ENCODE assay signal across 9 cellular contexts in the genomic region with DNA sequence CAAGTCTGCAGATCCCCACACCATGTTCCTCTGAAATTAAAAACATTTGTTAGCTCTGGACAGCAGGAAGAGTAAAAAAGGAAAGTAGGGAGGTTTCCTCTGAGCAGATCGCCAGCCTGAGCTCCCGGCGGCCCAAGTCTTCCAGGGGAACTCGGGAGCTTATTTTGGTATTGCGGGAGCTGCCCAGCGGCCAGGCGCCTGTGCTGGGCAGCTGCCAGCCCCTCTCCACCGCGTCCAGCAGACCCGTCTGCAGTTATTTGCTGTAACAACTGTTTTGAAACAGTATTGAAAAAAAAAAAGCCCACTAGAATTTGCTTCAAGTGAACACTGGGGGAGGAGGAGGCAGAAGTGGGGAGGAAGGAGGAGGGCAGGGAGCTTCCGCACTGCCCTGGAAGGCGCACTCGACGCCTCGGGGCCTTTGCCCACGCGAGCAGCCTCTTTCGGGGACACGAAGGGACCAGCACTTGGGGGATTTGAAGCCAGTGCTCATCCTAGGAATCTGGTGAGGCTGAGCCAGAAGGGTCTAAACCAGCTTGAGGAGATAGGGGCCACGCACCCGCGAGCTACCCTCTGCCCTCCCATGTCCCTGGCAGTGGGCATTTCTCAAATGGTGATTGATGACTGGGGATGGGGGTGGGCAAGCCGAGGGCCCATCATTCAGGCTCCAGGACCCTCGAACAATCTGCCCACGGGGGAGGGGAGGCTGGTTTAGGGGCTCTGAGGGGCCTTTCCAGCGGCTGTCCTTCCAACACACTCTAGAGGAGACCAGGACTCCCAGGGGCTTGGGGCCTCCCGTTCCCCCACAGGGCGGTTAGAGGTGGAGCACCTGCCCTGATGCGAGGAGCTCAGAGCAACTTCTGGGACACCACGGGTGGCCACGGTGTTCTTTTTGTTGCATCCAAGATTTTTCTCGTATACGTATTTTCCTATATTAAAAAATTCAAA. TPM values are rescaled to one million over a fixed set of nuclear protein-coding genes. Genes with fewer than 3 reads are reported as not detected.
DNase-seq lines count a peak whose midpoint lies in the region; ATAC-seq, FAIRE-seq and TF ChIP-seq lines count a peak whose summit lies in the region.
"Had no signal": no experiment of that assay in that cellular context is flagged by ENCODE, and none has a peak within 500 bp of the region (broad histone marks: within the 10 kb centered on the region; RNA-seq: fewer than 3 reads in every experiment).

No MANE protein-coding gene starts in this region.

- peaks cover 57 to 68% of the 10 kb centered on the region in 2 donors for H3K27me3 Mint-ChIP-seq in CD8-positive, alpha-beta memory T cell

- no peak for FAIRE-seq in HTR-8/SVneo (lab: Jason Lieb, UNC)
- FAIRE-seq: endometrium had no signal

- H3K4me1 Mint-ChIP-seq in CD8-positive, alpha-beta memory T cell, result peaks cover 14 to 22% (median 16%) of the 10 kb centered on the region in 3 donors

- peak overlapping the region; percentile 75 for H2AFZ ChIP-seq in osteoblast (ENCODE audit: low read length)

- peaks cover 32% of the 10 kb centered on the region for H3K4me1 ChIP-seq in CD8-positive, alpha-beta memory T cell (ENCODE audit: insufficient read depth, low read length)
- H3K4me1 ChIP-seq in RWPE2 (ENCODE audit: insufficient read depth, poor library complexity, severe bottlenecking) (peaks cover 12% of the 10 kb centered on the region), osteoblast (ENCODE audit: insufficient read depth, low read length) (peaks cover 33% of the 10 kb centered on the region)
- H3K4me1 ChIP-seq in effector memory CD4-positive, alpha-beta T cell (ENCODE audit: control insufficient read depth, insufficient read depth, low read length, poor library complexity, severe bottlenecking), result peaks cover 43% of the 10 kb centered on the region

- H3K4me3 Mint-ChIP-seq in CD8-positive, alpha-beta memory T cell, result peak overlapping the region; percentile 24 to 81 (median 55)

- peak overlapping the region; percentile 24 for H3K27ac ChIP-seq in CD8-positive, alpha-beta memory T cell (ENCODE audit: low read depth, low read length)
- H3K27ac ChIP-seq in RWPE2 (ENCODE audit: poor library complexity, severe bottlenecking), result peak overlapping the region; percentile 75
- peak overlapping the region; percentile 66 for H3K27ac ChIP-seq in osteoblast (ENCODE audit: low read depth, low read length)
- H3K27ac ChIP-seq in effector memory CD4-positive, alpha-beta T cell (ENCODE audit: insufficient read depth, low read length, poor library complexity, severe bottlenecking), result no peak overlapping the region

- ATAC-seq in RWPE2 (ENCODE audit: low read depth), result no peak

- H3K36me3 Mint-ChIP-seq in CD8-positive, alpha-beta memory T cell, result no peaks in the 10 kb centered on the region

- peaks cover 72% of the 10 kb centered on the region for H3K79me2 ChIP-seq in osteoblast (ENCODE audit: insufficient read depth, low read length)

- H4K20me1 ChIP-seq in osteoblast (ENCODE audit: insufficient read depth, low read length), result peaks cover 8% of the 10 kb centered on the region

- DNase-seq in CD8-positive, alpha-beta memory T cell, result no peak
- DNase-seq in RWPE2 (ENCODE audit: low spot score), result no peak
- DNase-seq in fibroblast of pulmonary artery (ENCODE audit: low read depth), result peak; percentile 81
- peak; percentile 98 for DNase-seq in osteoblast (ENCODE audit: insufficient read length, low spot score, missing footprints)
- no peak for DNase-seq in cerebellar nuclear complex (lab: John Stamatoyannopoulos, UW)
- no peak for DNase-seq in ACHN
- DNase-seq in HTR-8/SVneo (ENCODE audit: insufficient read length, low spot score), result no peak
- no peak for DNase-seq in effector memory CD4-positive, alpha-beta T cell

- CTCF ChIA-PET in CD8-positive, alpha-beta memory T cell (lab: Charles Lee), result no interaction called here

- peak overlapping the region in 1 of 8 donors; percentile 82 for H3K27ac Mint-ChIP-seq in CD8-positive, alpha-beta memory T cell

- POLR2A ChIA-PET in CD8-positive, alpha-beta memory T cell (lab: Charles Lee), result no interaction called here

- peak overlapping the region; percentile 95 for H3K4me2 ChIP-seq in osteoblast (ENCODE audit: insufficient read depth, low read length)

- in situ Hi-C loops in ACHN (cut with HindIII; ENCODE audit: low pct_ligation_motif_present, low pct_unique_long_range_greater_than_20kb, low sequenced_read_pairs), result no loop called here

- no peak overlapping the region for H3K4me3 ChIP-seq in CD8-positive, alpha-beta memory T cell (ENCODE audit: low read length)
- H3K4me3 ChIP-seq in RWPE2 (ENCODE audit: severe bottlenecking), result peak overlapping the region; percentile 69
- H3K4me3 ChIP-seq in fibroblast of pulmonary artery (replicated peaks; ENCODE audit: low read depth, low read length), result peak overlapping the region; percentile 63
- peak overlapping the region; percentile 84 for H3K4me3 ChIP-seq in osteoblast (ENCODE audit: insufficient read depth, low read length)
- H3K4me3 ChIP-seq in effector memory CD4-positive, alpha-beta T cell (ENCODE audit: insufficient read depth, low read depth, low read length, poor library complexity, severe bottlenecking), result no peak overlapping the region

- TF ChIP-seq CTCF in RWPE2 (IDR thresholded peaks at IDR 0.05; ENCODE audit: poor library complexity, severe bottlenecking), result no peak
- no peak for TF ChIP-seq CTCF in fibroblast of pulmonary artery (IDR thresholded peaks at IDR 0.05; ENCODE audit: low read length, missing control alignments)
- no peak for TF ChIP-seq CTCF in osteoblast (IDR thresholded peaks at IDR 0.05; ENCODE audit: extremely low read depth, low read depth, low read length)

- no peaks in the 10 kb centered on the region for H3K9me3 ChIP-seq in CD8-positive, alpha-beta memory T cell (ENCODE audit: low read length)
- H3K9me3 ChIP-seq in RWPE2 (ENCODE audit: severe bottlenecking), result no peaks in the 10 kb centered on the region
- H3K9me3 ChIP-seq in osteoblast (ENCODE audit: low read depth, low read length), result no peaks in the 10 kb centered on the region
- no peaks in the 10 kb centered on the region for H3K9me3 ChIP-seq in effector memory CD4-positive, alpha-beta T cell (ENCODE audit: control insufficient read depth, low read length)

- H3K27me3 ChIP-seq in CD8-positive, alpha-beta memory T cell (ENCODE audit: insufficient read depth, low read length, poor library complexity, severe bottlenecking), result peaks cover 69% of the 10 kb centered on the region
- H3K27me3 ChIP-seq in RWPE2 (ENCODE audit: insufficient read depth, poor library complexity, severe bottlenecking) (no peaks in the 10 kb centered on the region), osteoblast (ENCODE audit: insufficient read depth, low read length) (no peaks in the 10 kb centered on the region)
- H3K27me3 ChIP-seq in effector memory CD4-positive, alpha-beta T cell (replicated peaks; ENCODE audit: control insufficient read depth, insufficient read depth, low read length, poor library complexity, severe bottlenecking), result peaks cover 60% of the 10 kb centered on the region

- peaks cover 0 to 6% (median 2%) of the 10 kb centered on the region in 5 donors for H3K9me3 Mint-ChIP-seq in CD8-positive, alpha-beta memory T cell

- no peaks in the 10 kb centered on the region for H3K36me3 ChIP-seq in CD8-positive, alpha-beta memory T cell (ENCODE audit: insufficient read depth, low read length)
- H3K36me3 ChIP-seq in RWPE2 (ENCODE audit: low read depth) (no peaks in the 10 kb centered on the region), osteoblast (ENCODE audit: insufficient read depth, low read length) (no peaks in the 10 kb centered on the region)
- no peaks in the 10 kb centered on the region for H3K36me3 ChIP-seq in effector memory CD4-positive, alpha-beta T cell (ENCODE audit: control insufficient read depth, insufficient read depth, low read length)

RNA-seq across cellular contexts. Expression of a gene that starts 3.0 kb away (rescaled TPM):
- total RNA-seq in CD8-positive, alpha-beta memory T cell, result not detected
- not detected for polyA plus RNA-seq in CD8-positive, alpha-beta memory T cell
- 11.2 and 11.5 TPM in 2 replicates for total RNA-seq in osteoblast

Comparison
In these comparisons a context has a peak if more than half of its experiments do, and no peak if none do; other contexts are left out.
1. DNase-seq: peak in fibroblast of pulmonary artery (single experiment) and osteoblast (single experiment); none in CD8-positive, alpha-beta memory T cell (0 of 5), RWPE2 (single experiment), cerebellar nuclear complex (0 of 2), ACHN (single experiment), HTR-8/SVneo (single experiment) and effector memory CD4-positive, alpha-beta T cell (0 of 3).
2. H3K4me3 ChIP-seq: peak in RWPE2 (single experiment), fibroblast of pulmonary artery (single experiment) and osteoblast (single experiment); none in CD8-positive, alpha-beta memory T cell (single experiment) and effector memory CD4-positive, alpha-beta T cell (single experiment).
3. RNA of a gene that starts 3.0 kb away (total RNA-seq): 11.2 to 11.5 TPM in osteoblast; not detected in CD8-positive, alpha-beta memory T cell; every median in the first group is over 10 times any median in the second.